8 cellular contexts compared by ENCODE assay signal in the genomic region with DNA sequence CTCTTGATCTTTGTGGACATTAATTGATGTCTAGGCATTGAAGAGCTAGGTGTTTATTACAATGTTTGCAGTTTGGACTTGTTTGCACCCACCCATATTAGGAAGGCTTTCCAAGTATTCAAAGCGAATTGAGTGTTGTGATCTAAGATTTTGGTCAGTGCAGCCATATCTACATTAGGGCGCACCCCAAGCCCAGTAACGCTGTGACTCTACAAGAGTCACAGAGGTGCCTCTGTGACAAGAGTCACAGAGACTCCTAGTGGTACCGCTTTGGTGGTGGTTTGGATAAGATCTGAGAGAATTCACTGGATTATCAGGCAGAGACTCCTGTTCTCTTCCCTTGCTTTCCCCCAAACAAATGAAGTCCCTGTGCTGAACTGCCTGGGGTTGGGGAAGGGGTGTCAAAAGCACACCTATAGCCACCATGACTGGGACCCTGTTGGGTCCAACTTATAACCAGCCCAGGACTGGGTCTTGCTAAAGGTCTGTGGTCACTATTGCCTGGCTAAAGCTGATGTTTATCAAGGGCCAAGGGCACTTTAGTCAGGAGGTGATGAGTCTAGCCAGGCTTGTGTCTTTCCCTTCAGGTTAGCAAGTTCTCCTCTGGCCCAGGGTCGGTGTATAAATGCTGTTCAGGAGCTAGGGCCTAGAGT.
DNase-seq lines count a peak whose midpoint lies in the region; ATAC-seq and TF ChIP-seq lines count a peak whose summit lies in the region.

No MANE protein-coding gene starts in this region.

- H3K9me3 Mint-ChIP-seq in activated naive CD4-positive, alpha-beta T cell treated with anti-CD3 and anti-CD28 coated beads, Interleukin-2, amount 10 ng/mL, durations not matched to agents 7 days and 5 days, result peaks cover 5% of the 10 kb centered on the region

- H3K27me3 Mint-ChIP-seq in activated naive CD4-positive, alpha-beta T cell treated with anti-CD3 and anti-CD28 coated beads, Interleukin-2, amount 10 ng/mL, durations not matched to agents 7 days and 5 days, result no peaks in the 10 kb centered on the region

- H3K4me3 ChIP-seq in fibroblast of pulmonary artery (replicated peaks; ENCODE audit: low read depth, low read length), result no peak overlapping the region

- H3K36me3 Mint-ChIP-seq in activated naive CD4-positive, alpha-beta T cell treated with anti-CD3 and anti-CD28 coated beads, Interleukin-2, amount 10 ng/mL, durations not matched to agents 7 days and 5 days, result no peaks in the 10 kb centered on the region

- no peaks in the 10 kb centered on the region for H3K4me1 Mint-ChIP-seq in activated naive CD4-positive, alpha-beta T cell treated with anti-CD3 and anti-CD28 coated beads, Interleukin-2, amount 10 ng/mL, durations not matched to agents 7 days and 5 days

- peak; percentile 39 for TF ChIP-seq CTCF in fibroblast of pulmonary artery (IDR thresholded peaks at IDR 0.05; ENCODE audit: low read length, missing control alignments)

- no peak overlapping the region for H3K27ac Mint-ChIP-seq in activated naive CD4-positive, alpha-beta T cell treated with anti-CD3 and anti-CD28 coated beads, Interleukin-2, amount 10 ng/mL, durations not matched to agents 7 days and 5 days

- DNase-seq in activated naive CD4-positive, alpha-beta T cell treated with anti-CD3 and anti-CD28 coated beads, Interleukin-2, amount 10 ng/mL, durations not matched to agents 7 days and 5 days, result peak; percentile 27
- no peak for DNase-seq in activated naive CD4-positive, alpha-beta T cell treated with Interleukin-2 at 50 U/mL for 16 hours
- DNase-seq in RPMI7951 (ENCODE audit: low read depth), result peak; percentile 40
- DNase-seq in fibroblast of pulmonary artery (ENCODE audit: low read depth), result peak; percentile 38
- DNase-seq in smooth muscle cell of the brain vasculature (ENCODE audit: low read depth, low spot score), result peak; percentile 1
- DNase-seq in stimulated activated CD8-positive, alpha-beta memory T cell treated with anti-CD3 and anti-CD28 coated beads, Interleukin-4, amount 100 ng/mL, for 48 hours, result no peak

- ATAC-seq in GM21528 (IDR thresholded peaks at IDR 0.05; ENCODE audit: low FRiP score, unreplicated experiment), result peak; percentile 95
- ATAC-seq in HG03565 (IDR thresholded peaks at IDR 0.05; ENCODE audit: unreplicated experiment), result peak; percentile 100

- CTCF ChIA-PET in activated naive CD4-positive, alpha-beta T cell treated with anti-CD3 and anti-CD28 coated beads, Interleukin-2, amount 10 ng/mL, durations not matched to agents 7 days and 5 days (lab: Charles Lee), result interaction anchor here (0.5 to 0.7 kb wide), 2 partner anchors 53 to 1474 kb away, joined by 3 read pairs; no protein-coding TSS in a partner anchor

- no peak overlapping the region for H3K4me3 Mint-ChIP-seq in activated naive CD4-positive, alpha-beta T cell treated with anti-CD3 and anti-CD28 coated beads, Interleukin-2, amount 10 ng/mL, durations not matched to agents 7 days and 5 days

Comparison
In these comparisons a context has a peak if more than half of its experiments do, and no peak if none do; other contexts are left out.
1. DNase-seq: peak in activated naive CD4-positive, alpha-beta T cell treated with anti-CD3 and anti-CD28 coated beads, Interleukin-2, amount 10 ng/mL, durations not matched to agents 7 days and 5 days (single experiment), RPMI7951 (single experiment), fibroblast of pulmonary artery (single experiment) and smooth muscle cell of the brain vasculature (single experiment); none in activated naive CD4-positive, alpha-beta T cell treated with Interleukin-2 at 50 U/mL for 16 hours (single experiment) and stimulated activated CD8-positive, alpha-beta memory T cell treated with anti-CD3 and anti-CD28 coated beads, Interleukin-4, amount 100 ng/mL, for 48 hours (single experiment).